ENCODE assay signal across 9 cellular contexts in genomic region chr10:35495521-35496238, GRCh38.
DNase-seq lines count a peak whose midpoint lies in the region; ATAC-seq, FAIRE-seq and TF ChIP-seq lines count a peak whose summit lies in the region.
"Had no signal": no experiment of that assay in that cellular context is flagged by ENCODE, and none has a peak within 500 bp of the region (broad histone marks: within the 10 kb centered on the region; RNA-seq: fewer than 3 reads in every experiment).

No MANE protein-coding gene starts in this region.

- H3K9me3 Mint-ChIP-seq in activated T-helper 2 cell treated with anti-CD3 and anti-CD28 coated beads, Interferon-gamma antibody, Interleukin-2, Interleukin-4, amounts not matched to agents 10 μg/mL and 5 μg/mL and 100 μg/mL, durations not matched to agents 14 hours and 24 hours and 36 hours, result no peaks in the 10 kb centered on the region

- H3K4me3 Mint-ChIP-seq in activated T-helper 2 cell treated with anti-CD3 and anti-CD28 coated beads, Interferon-gamma antibody, Interleukin-2, Interleukin-4, amounts not matched to agents 10 μg/mL and 5 μg/mL and 100 μg/mL, durations not matched to agents 14 hours and 24 hours and 36 hours (ENCODE audit: low read depth), result no peak overlapping the region

- TF ChIP-seq CTCF in A549 (IDR thresholded peaks at IDR 0.05), result no peak

- peaks cover 21% of the 10 kb centered on the region for H3K4me1 Mint-ChIP-seq in activated T-helper 2 cell treated with anti-CD3 and anti-CD28 coated beads, Interferon-gamma antibody, Interleukin-2, Interleukin-4, amounts not matched to agents 10 μg/mL and 5 μg/mL and 100 μg/mL, durations not matched to agents 14 hours and 24 hours and 36 hours (ENCODE audit: low read depth)

- peak overlapping the region; percentile 24; the same call in 1 of the 3 replicates for H3K4me2 ChIP-seq in A549

- WGBS in A549 (ENCODE audit: missing lambda C conversion rate), result 38% methylated on average over 5 of the region's 5 CpGs

- no peaks in the 10 kb centered on the region for H3K27me3 Mint-ChIP-seq in activated T-helper 2 cell treated with anti-CD3 and anti-CD28 coated beads, Interferon-gamma antibody, Interleukin-2, Interleukin-4, amounts not matched to agents 10 μg/mL and 5 μg/mL and 100 μg/mL, durations not matched to agents 14 hours and 24 hours and 36 hours (ENCODE audit: low read depth)

- intact Hi-C loops in activated T-helper 2 cell treated with anti-CD3 and anti-CD28 coated beads, Interferon-gamma antibody, Interleukin-2, Interleukin-4, amounts not matched to agents 10 μg/mL and 5 μg/mL and 100 μg/mL, durations not matched to agents 14 hours and 24 hours and 36 hours (cut with micrococcal nuclease), result no loop called here

- H3K9me3 ChIP-seq in A549, result no peaks in the 10 kb centered on the region

- CTCF ChIA-PET in A549 (lab: Yijun Ruan, JAX), result interaction anchor here (0.7 to 1.0 kb wide), 3 partner anchors 51 to 237 kb away, joined by 3 to 4 read pairs (median 3); no protein-coding TSS in a partner anchor

- no peak overlapping the region for H3K4me3 ChIP-seq in A549

- ATAC-seq in A549 (peak in 1 of 2 experiments; percentile 58; a peak in 4 of 6 replicates), GM19452 (IDR thresholded peaks at IDR 0.05; ENCODE audit: unreplicated experiment) (peak; percentile 73), HG03469 (IDR thresholded peaks at IDR 0.05; ENCODE audit: unreplicated experiment) (peak; percentile 48)

- no peak for FAIRE-seq in A549 (lab: Jason Lieb, UNC)
- FAIRE-seq: colon had no signal

- no peak overlapping the region for H3K27ac Mint-ChIP-seq in activated T-helper 2 cell treated with anti-CD3 and anti-CD28 coated beads, Interferon-gamma antibody, Interleukin-2, Interleukin-4, amounts not matched to agents 10 μg/mL and 5 μg/mL and 100 μg/mL, durations not matched to agents 14 hours and 24 hours and 36 hours

- no peak for TF ChIP-seq EP300 in A549 (IDR thresholded peaks at IDR 0.05)

- peak overlapping the region in 1 of 2 experiments; percentile 60; a peak in 1 of 6 replicates for H3K27ac ChIP-seq in A549

- H3K4me1 ChIP-seq in A549, result peaks cover 30% of the 10 kb centered on the region

- POLR2A ChIA-PET in A549 (lab: Yijun Ruan, JAX), result no interaction called here

- TF ChIP-seq POLR2A in A549 (IDR thresholded peaks at IDR 0.05; ENCODE audit: low read length), result no peak

- H3K36me3 Mint-ChIP-seq in activated T-helper 2 cell treated with anti-CD3 and anti-CD28 coated beads, Interferon-gamma antibody, Interleukin-2, Interleukin-4, amounts not matched to agents 10 μg/mL and 5 μg/mL and 100 μg/mL, durations not matched to agents 14 hours and 24 hours and 36 hours (ENCODE audit: low read depth), result no peaks in the 10 kb centered on the region

- no peak for TF ChIP-seq RAD21 in A549 (conservative IDR thresholded peaks at IDR 0.05 in 1 of 2, IDR thresholded peaks at IDR 0.05 in 1 of 2)

- DNase-seq in A549 (ENCODE audit: low read depth in 1 of 2, low spot score in 1 of 2), result no peak
- peak; percentile 35 for DNase-seq in fibroblast of gingiva (ENCODE audit: low read depth)
- DNase-seq in COR-L47 (lab: John Stamatoyannopoulos, UW), result no peak
- no peak for DNase-seq in activated T-helper 2 cell treated with anti-CD3 and anti-CD28 coated beads, Interferon-gamma antibody, Interleukin-2, Interleukin-4, amounts not matched to agents 10 μg/mL and 5 μg/mL and 100 μg/mL, durations not matched to agents 14 hours and 24 hours and 36 hours (ENCODE audit: low spot score)
- DNase-seq in inferior parietal cortex (ENCODE audit: extremely low spot score), result no peak
- DNase-seq in glomerular visceral epithelial cell (ENCODE audit: extremely low spot score), result no peak

TF ChIP-seq in A549, 52 proteins besides CTCF, POLR2A, EP300 and RAD21:
- TF ChIP-seq ZNF302 (CRISPR knock-in tag; IDR thresholded peaks at IDR 0.05) (no peak), PHF8 (IDR thresholded peaks at IDR 0.05; ENCODE audit: borderline replicate concordance, low read depth) (no peak), HOXA7 (CRISPR knock-in tag; IDR thresholded peaks at IDR 0.05) (no peak), CHD2 (IDR thresholded peaks at IDR 0.05; ENCODE audit: low read length, partially characterized antibody) (no peak), ZFP36 (IDR thresholded peaks at IDR 0.05; ENCODE audit: borderline replicate concordance, partially characterized antibody) (no peak), BCL3 (IDR thresholded peaks at IDR 0.05) (no peak), EHMT2 (IDR thresholded peaks at IDR 0.05; ENCODE audit: low read depth) (no peak), FOSB (CRISPR knock-in tag; IDR thresholded peaks at IDR 0.05) (no peak), RCOR1 (IDR thresholded peaks at IDR 0.05; ENCODE audit: low read depth, low read length) (no peak), HDAC2 (IDR thresholded peaks at IDR 0.05) (no peak), HMGXB4 (CRISPR knock-in tag; IDR thresholded peaks at IDR 0.05; ENCODE audit: borderline replicate concordance) (no peak), JUNB (IDR thresholded peaks at IDR 0.05) (no peak), PBX3 (IDR thresholded peaks at IDR 0.05) (no peak), HOXB5 (CRISPR knock-in tag; IDR thresholded peaks at IDR 0.05) (no peak), MYC (IDR thresholded peaks at IDR 0.05; ENCODE audit: borderline replicate concordance, low read length) (no peak)
